In genomic region chr1:2024887-2025286, GRCh38 we compare ENCODE assay signal across 1 cellular context.
TF ChIP-seq lines count a peak whose summit lies in the region.

No MANE protein-coding gene starts in this region.

TF ChIP-seq in HepG2, 621 proteins besides CTCF, POLR2A, EP300 and RAD21:
- TF ChIP-seq SSRP1 (CRISPR knock-in tag; IDR thresholded peaks at IDR 0.05) (no peak), CBX5 (CRISPR knock-in tag; IDR thresholded peaks at IDR 0.05; ENCODE audit: borderline replicate concordance) (no peak), ZNF574 (CRISPR knock-in tag; IDR thresholded peaks at IDR 0.05) (no peak), ZFX (CRISPR knock-in tag; IDR thresholded peaks at IDR 0.05; ENCODE audit: low read depth) (no peak), DRAP1 (CRISPR knock-in tag; IDR thresholded peaks at IDR 0.05) (no peak), NCOA5 (CRISPR knock-in tag; IDR thresholded peaks at IDR 0.05) (no peak), ZNF670 (CRISPR knock-in tag; IDR thresholded peaks at IDR 0.05; ENCODE audit: borderline replicate concordance) (no peak), ARID4A (CRISPR knock-in tag; IDR thresholded peaks at IDR 0.05; ENCODE audit: borderline replicate concordance) (no peak), ATAD3A (CRISPR knock-in tag; IDR thresholded peaks at IDR 0.05) (no peak), ZNF335 (CRISPR knock-in tag; IDR thresholded peaks at IDR 0.05) (no peak), ZNF713 (CRISPR knock-in tag; IDR thresholded peaks at IDR 0.05) (no peak), TFDP1 (CRISPR knock-in tag; IDR thresholded peaks at IDR 0.05; ENCODE audit: borderline replicate concordance) (no peak), UBTF (CRISPR knock-in tag; IDR thresholded peaks at IDR 0.05) (no peak), ZBTB3 (CRISPR knock-in tag; IDR thresholded peaks at IDR 0.05; ENCODE audit: borderline replicate concordance, low read depth) (no peak), YEATS2 (CRISPR knock-in tag; IDR thresholded peaks at IDR 0.05; ENCODE audit: borderline replicate concordance) (no peak), SPEN (CRISPR knock-in tag; IDR thresholded peaks at IDR 0.05; ENCODE audit: low read depth) (no peak), PHF21A (CRISPR knock-in tag; IDR thresholded peaks at IDR 0.05) (no peak), ZNF891 (CRISPR knock-in tag; IDR thresholded peaks at IDR 0.05) (no peak)
TF ChIP-seq in HepG2: peak in this region for 0.
